ENCODE assay signal across 8 cellular contexts in the genomic region with DNA sequence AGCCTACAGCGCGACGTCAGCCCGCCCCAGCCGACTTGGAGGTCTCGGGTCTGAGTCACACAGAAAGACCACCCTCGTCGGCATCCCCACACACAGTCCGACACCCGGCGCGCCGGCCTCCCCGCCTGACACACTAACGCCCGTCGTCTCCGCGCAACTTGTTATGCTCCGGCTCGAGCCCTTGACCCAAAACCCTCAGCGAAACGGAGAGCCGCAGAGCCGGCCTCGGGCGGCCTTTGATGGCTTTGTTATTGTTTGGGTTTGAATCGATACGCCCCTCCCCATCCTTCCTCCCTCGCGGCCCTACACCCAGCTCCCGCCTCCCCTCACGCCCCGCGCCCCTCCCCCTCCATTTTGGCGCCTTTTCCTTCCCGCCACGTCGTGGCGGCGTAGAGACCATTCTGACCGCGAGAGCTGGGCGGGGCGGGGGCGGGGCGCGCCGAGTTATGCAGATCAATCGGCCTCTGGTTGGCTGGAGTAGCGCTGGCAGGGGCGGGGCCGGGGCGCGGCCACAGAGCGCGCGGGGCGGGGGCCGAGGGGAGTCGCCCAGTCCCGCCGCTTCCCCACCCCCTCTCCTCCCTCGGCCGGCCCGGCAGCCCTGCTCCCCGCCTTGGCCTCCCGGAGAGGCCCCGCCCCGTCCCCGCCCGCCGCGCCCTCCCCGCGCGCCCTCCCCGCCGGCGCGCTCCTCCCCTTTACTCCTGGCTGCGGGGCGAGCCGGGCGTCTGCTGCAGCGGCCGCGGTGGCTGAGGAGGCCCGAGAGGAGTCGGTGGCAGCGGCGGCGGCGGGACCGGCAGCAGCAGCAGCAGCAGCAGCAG. TPM values are rescaled to one million over a fixed set of nuclear protein-coding genes. Genes with fewer than 3 reads are reported as not detected.
DNase-seq lines count a peak whose midpoint lies in the region; ATAC-seq and TF ChIP-seq lines count a peak whose summit lies in the region.

Gene PIM1 (plus strand): TSS at position 695 of the 815 bp plus-strand sequence. CDS start 424 bp downstream, outside the sequence.

- TF ChIP-seq EP300 in neural cell (conservative IDR thresholded peaks at IDR 0.05; ENCODE audit: poor library complexity, severe bottlenecking), result no peak

- no peak for TF ChIP-seq RAD21 in neural cell (conservative IDR thresholded peaks at IDR 0.05)

- no peaks in the 10 kb centered on the region for H3K27me3 Mint-ChIP-seq in stimulated activated naive CD8-positive, alpha-beta T cell treated with anti-CD3 and anti-CD28 coated beads, Interleukin-15, amount 100 ng/mL, for 72 hours

- H3K4me2 ChIP-seq in neural cell (ENCODE audit: low read length), result peak within 1 kb of the TSS; percentile 94

- peak within 1 kb of the TSS; percentile 98 to 100 for H3K27ac Mint-ChIP-seq in stimulated activated naive CD8-positive, alpha-beta T cell treated with anti-CD3 and anti-CD28 coated beads, Interleukin-15, amount 100 ng/mL, for 72 hours

- H3K27me3 ChIP-seq in H7 (ENCODE audit: control insufficient read depth, insufficient read depth, low read length) (no peaks in the 10 kb centered on the region), MG63 (no peaks in the 10 kb centered on the region), neural cell (ENCODE audit: insufficient read depth, low read depth, low read length) (peaks cover 4% of the 10 kb centered on the region)

- peak; percentile 76 for ATAC-seq in stimulated activated naive CD8-positive, alpha-beta T cell treated with anti-CD3 and anti-CD28 coated beads, Interleukin-15, amount 100 ng/mL, for 72 hours

- H3K79me2 ChIP-seq in neural cell (replicated peaks; ENCODE audit: insufficient read depth, low read length), result peaks cover 15% of the 10 kb centered on the region

- H3K4me3 ChIP-seq in H7 (ENCODE audit: insufficient read depth, low read depth, low read length) (peak within 1 kb of the TSS; percentile 100), MG63 (peak within 1 kb of the TSS; percentile 90), neural cell (ENCODE audit: low read length) (peak within 1 kb of the TSS; percentile 78)

- H3F3A ChIP-seq in neural cell (ENCODE audit: insufficient read depth, low read length, poor library complexity, severe bottlenecking), result peaks cover 3% of the 10 kb centered on the region

- H3K36me3 ChIP-seq in H7 (replicated peaks; ENCODE audit: control insufficient read depth, insufficient read depth, low read length), result peaks cover 29% of the 10 kb centered on the region
- H3K36me3 ChIP-seq in MG63, result peaks cover 31% of the 10 kb centered on the region
- H3K36me3 ChIP-seq in neural cell (ENCODE audit: insufficient read depth, low read length), result no peaks in the 10 kb centered on the region

- no peaks in the 10 kb centered on the region for H3K9me3 ChIP-seq in MG63
- H3K9me3 ChIP-seq in neural cell (ENCODE audit: low read length), result no peaks in the 10 kb centered on the region

- H3K9me3 Mint-ChIP-seq in stimulated activated naive CD8-positive, alpha-beta T cell treated with anti-CD3 and anti-CD28 coated beads, Interleukin-15, amount 100 ng/mL, for 72 hours, result no peaks in the 10 kb centered on the region

- peak within 1 kb of the TSS; percentile 88 for H3K9ac ChIP-seq in neural cell (ENCODE audit: low read length)

- H2AFZ ChIP-seq in neural cell (ENCODE audit: low read depth, low read length), result peak within 1 kb of the TSS; percentile 94

- peak within 1 kb of the TSS; percentile 78 for H3K27ac ChIP-seq in neural cell (ENCODE audit: low read length)

- peak within 1 kb of the TSS; percentile 95 to 99 for H3K4me3 Mint-ChIP-seq in stimulated activated naive CD8-positive, alpha-beta T cell treated with anti-CD3 and anti-CD28 coated beads, Interleukin-15, amount 100 ng/mL, for 72 hours

- H3K4me1 Mint-ChIP-seq in stimulated activated naive CD8-positive, alpha-beta T cell treated with anti-CD3 and anti-CD28 coated beads, Interleukin-15, amount 100 ng/mL, for 72 hours, result peaks cover 39% of the 10 kb centered on the region

- DNase-seq in EL (peak; percentile 98), H7 (peak; percentile 99), MG63 (peak; percentile 99), SIG-M5 (lab: John Stamatoyannopoulos, UW) (peak; percentile 62), activated gamma-delta T cell (lab: John Stamatoyannopoulos, UW) (peak; percentile 100), fibroblast of the conjunctiva (ENCODE audit: low read depth) (peak; percentile 96)
- peak; percentile 94 to 95 for DNase-seq in stimulated activated naive CD8-positive, alpha-beta T cell treated with anti-CD3 and anti-CD28 coated beads, Interleukin-15, amount 100 ng/mL, for 72 hours

- no peak for TF ChIP-seq CTCF in neural cell (IDR thresholded peaks at IDR 0.05; ENCODE audit: poor library complexity, severe bottlenecking)

- no peaks in the 10 kb centered on the region for H3K9me2 ChIP-seq in neural cell (ENCODE audit: insufficient read depth, low read length)

- H4K20me1 ChIP-seq in neural cell (ENCODE audit: insufficient read depth), result no peaks in the 10 kb centered on the region

TF ChIP-seq in neural cell, 6 proteins besides CTCF, POLR2A, EP300 and RAD21:
- TF ChIP-seq POLR2AphosphoS5 (IDR thresholded peaks at IDR 0.05) (peak; percentile 46), TAF1 (IDR thresholded peaks at IDR 0.05; ENCODE audit: low read depth) (peak; percentile 43), EZH2 (IDR thresholded peaks at IDR 0.05; ENCODE audit: borderline replicate concordance, insufficient read depth, low read length, poor library complexity, severe bottlenecking) (no peak), MXI1 (conservative IDR thresholded peaks at IDR 0.05; ENCODE audit: poor library complexity, severe bottlenecking) (no peak), SMC3 (conservative IDR thresholded peaks at IDR 0.05; ENCODE audit: poor library complexity) (no peak)
- TF ChIP-seq, protein P1, sequence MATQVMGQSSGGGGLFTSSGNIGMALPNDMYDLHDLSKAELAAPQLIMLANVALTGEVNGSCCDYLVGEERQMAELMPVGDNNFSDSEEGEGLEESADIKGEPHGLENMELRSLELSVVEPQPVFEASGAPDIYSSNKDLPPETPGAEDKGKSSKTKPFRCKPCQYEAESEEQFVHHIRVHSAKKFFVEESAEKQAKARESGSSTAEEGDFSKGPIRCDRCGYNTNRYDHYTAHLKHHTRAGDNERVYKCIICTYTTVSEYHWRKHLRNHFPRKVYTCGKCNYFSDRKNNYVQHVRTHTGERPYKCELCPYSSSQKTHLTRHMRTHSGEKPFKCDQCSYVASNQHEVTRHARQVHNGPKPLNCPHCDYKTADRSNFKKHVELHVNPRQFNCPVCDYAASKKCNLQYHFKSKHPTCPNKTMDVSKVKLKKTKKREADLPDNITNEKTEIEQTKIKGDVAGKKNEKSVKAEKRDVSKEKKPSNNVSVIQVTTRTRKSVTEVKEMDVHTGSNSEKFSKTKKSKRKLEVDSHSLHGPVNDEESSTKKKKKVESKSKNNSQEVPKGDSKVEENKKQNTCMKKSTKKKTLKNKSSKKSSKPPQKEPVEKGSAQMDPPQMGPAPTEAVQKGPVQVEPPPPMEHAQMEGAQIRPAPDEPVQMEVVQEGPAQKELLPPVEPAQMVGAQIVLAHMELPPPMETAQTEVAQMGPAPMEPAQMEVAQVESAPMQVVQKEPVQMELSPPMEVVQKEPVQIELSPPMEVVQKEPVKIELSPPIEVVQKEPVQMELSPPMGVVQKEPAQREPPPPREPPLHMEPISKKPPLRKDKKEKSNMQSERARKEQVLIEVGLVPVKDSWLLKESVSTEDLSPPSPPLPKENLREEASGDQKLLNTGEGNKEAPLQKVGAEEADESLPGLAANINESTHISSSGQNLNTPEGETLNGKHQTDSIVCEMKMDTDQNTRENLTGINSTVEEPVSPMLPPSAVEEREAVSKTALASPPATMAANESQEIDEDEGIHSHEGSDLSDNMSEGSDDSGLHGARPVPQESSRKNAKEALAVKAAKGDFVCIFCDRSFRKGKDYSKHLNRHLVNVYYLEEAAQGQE (IDR thresholded peaks at IDR 0.05; ENCODE audit: borderline replicate concordance), result peak; percentile 22

RNA-seq across cellular contexts. Expression of gene PIM1, which starts in this region (rescaled TPM):
- total RNA-seq in H7 (2014; rRNA removed; shearing (Covaris generic)), result 89.7 and 93.6 TPM in 2 replicates
- 13.0 and 18.9 TPM in 2 replicates for total RNA-seq in MG63 (2014; rRNA removed; shearing (Covaris generic); ENCODE audit: low replicate concordance)
- 4.1 and 8.7 TPM in 2 replicates for polyA plus RNA-seq in neural cell
- 11.5 and 13.6 TPM in 2 replicates for polyA minus RNA-seq in neural cell

Comparison
In these comparisons a context has a peak if more than half of its experiments do, and no peak if none do; other contexts are left out.
1. Peak in every context shown above with its lines: DNase-seq, ATAC-seq, H3K4me3 ChIP-seq and H3K27ac ChIP-seq.